In genomic region chr17:76132574-76133338, GRCh38 we compare ENCODE assay signal across 13 cellular contexts. TPM values are rescaled to one million over a fixed set of nuclear protein-coding genes. Genes with fewer than 3 reads are reported as not detected.
DNase-seq lines count a peak whose midpoint lies in the region; ATAC-seq and TF ChIP-seq lines count a peak whose summit lies in the region.
"Had no signal": no experiment of that assay in that cellular context is flagged by ENCODE, and none has a peak within 500 bp of the region (broad histone marks: within the 10 kb centered on the region; RNA-seq: fewer than 3 reads in every experiment).

No MANE protein-coding gene starts in this region.

- TF ChIP-seq POLR2A in body of pancreas (IDR thresholded peaks at IDR 0.05), result peak in 2 of 3 donors; percentile 44 to 48

- peaks cover 0 to 3% of the 10 kb centered on the region in 2 donors for H3K27me3 ChIP-seq in body of pancreas
- H3K27me3 ChIP-seq in left lung, result peaks cover 11 to 32% of the 10 kb centered on the region in 2 donors

- whole genome bisulfite sequencing in body of pancreas, 2 donors, result 12 to 45% methylated on average over 3 to 16 of the region's 21 CpGs

- H3K36me3 ChIP-seq in body of pancreas (replicated peaks in 1 of 2; ENCODE audit: insufficient read depth in 1 of 2, low read depth in 2 of 2), result no peaks in the 10 kb centered on the region
- no peaks in the 10 kb centered on the region for H3K36me3 ChIP-seq in left lung

- H3K4me1 ChIP-seq in body of pancreas (peaks cover 8% of the 10 kb centered on the region), left lung (peaks cover 0 to 12% of the 10 kb centered on the region in 2 donors)

- H3K4me3 ChIP-seq in body of pancreas, result no peak overlapping the region
- peak overlapping the region in 1 of 2 donors; percentile 6 for H3K4me3 ChIP-seq in left lung

- peak overlapping the region; percentile 54 to 72 (median 64) for H3K27ac ChIP-seq in body of pancreas
- no peak overlapping the region for H3K27ac ChIP-seq in left lung

- ATAC-seq in body of pancreas, result peak; percentile 85
- peak; percentile 96 for ATAC-seq in left lung
- no peak for ATAC-seq in SK-N-SH treated with all-trans-retinoic acid at 6 μM for 48 hours
- ATAC-seq in GM21447 (IDR thresholded peaks at IDR 0.05; ENCODE audit: unreplicated experiment), result no peak

- H3K9me3 ChIP-seq in body of pancreas (no peaks in the 10 kb centered on the region), left lung (no peaks in the 10 kb centered on the region)

- DNase-seq in COLO668 (lab: John Stamatoyannopoulos, UW; ENCODE audit: unreplicated experiment) (peak; percentile 94), NCI-H1417 treated with DMSO at 0.1 percent for 48 hours (lab: John Stamatoyannopoulos, UW) (peak; percentile 56), body of pancreas (peak; percentile 68 to 83 (median 76)), left lung (peak; percentile 81 to 86), GOT3 (lab: John Stamatoyannopoulos, UW) (no peak), amniotic stem cell (lab: John Stamatoyannopoulos, UW) (no peak)
- DNase-seq: activated CD4-positive, alpha-beta T cell treated with anti-CD3 and anti-CD28 coated beads for 4 hours; activated naive CD4-positive, alpha-beta T cell; cortex of kidney; hypothalamus; SHP77 had no signal

- intact Hi-C loops in body of pancreas (cut with DNase I) (no loop called here), left lung (cut with DNase I) (no loop called here)

- TF ChIP-seq CTCF in body of pancreas (IDR thresholded peaks at IDR 0.05) (peak in 4 of 7 experiments; percentile 10 to 32 (median 23)), left lung (IDR thresholded peaks at IDR 0.05) (no peak)

TF ChIP-seq in SK-N-SH treated with all-trans-retinoic acid at 6 μM for 48 hours, 23 proteins besides CTCF, POLR2A, EP300 and RAD21:
- TF ChIP-seq RARB (CRISPR knock-in tag; IDR thresholded peaks at IDR 0.05), result no peak
- TF ChIP-seq ESRRG (CRISPR knock-in tag; IDR thresholded peaks at IDR 0.05), result no peak
- TF ChIP-seq ISL1 (CRISPR knock-in tag; IDR thresholded peaks at IDR 0.05), result no peak
- no peak for TF ChIP-seq ARNTL (CRISPR knock-in tag; IDR thresholded peaks at IDR 0.05; ENCODE audit: borderline replicate concordance, low read depth)
- no peak for TF ChIP-seq ZNF565 (CRISPR knock-in tag; conservative IDR thresholded peaks at IDR 0.05; ENCODE audit: low read depth)
- no peak for TF ChIP-seq CREB5 (CRISPR knock-in tag; IDR thresholded peaks at IDR 0.05; ENCODE audit: low read depth)
- TF ChIP-seq BACH2 (CRISPR knock-in tag; IDR thresholded peaks at IDR 0.05; ENCODE audit: borderline replicate concordance), result no peak
- TF ChIP-seq PPARA (CRISPR knock-in tag; IDR thresholded peaks at IDR 0.05; ENCODE audit: borderline replicate concordance), result no peak
- TF ChIP-seq GLIS3 (CRISPR knock-in tag; IDR thresholded peaks at IDR 0.05), result no peak
- no peak for TF ChIP-seq TSHZ2 (CRISPR knock-in tag; IDR thresholded peaks at IDR 0.05)
- no peak for TF ChIP-seq ZFP3 (CRISPR knock-in tag; IDR thresholded peaks at IDR 0.05)

RNA-seq across cellular contexts. Expression of gene FOXJ1, which starts 8.3 kb away (rescaled TPM):
- total RNA-seq in body of pancreas (1 to 10 TPM in 1 of 2 donors, under 1 TPM in 1; 0.33 to 3.4 TPM), left lung (10 to 100 TPM in 1 of 2 donors, 1 to 10 TPM in 1; 7.7 to 15.9 TPM)

RNA-seq across cellular contexts. Expression of gene EXOC7, which starts 29.2 kb away (rescaled TPM):
- total RNA-seq in body of pancreas, result 10 to 100 TPM; 53.2 to 73.2 TPM
- total RNA-seq in left lung, result 100 to 1,000 TPM; 114 to 123 TPM

RNA-seq across cellular contexts. Expression of gene ZACN, which starts 53.8 kb away (rescaled TPM):
- total RNA-seq in body of pancreas, result not detected
- under 1 TPM in 1 of 2 donors, not detected in 1; 0.12 TPM for total RNA-seq in left lung

RNA-seq across cellular contexts. Expression of gene GALR2, which starts 58.2 kb away (rescaled TPM):
- total RNA-seq in body of pancreas (under 1 TPM in 1 of 2 donors, not detected in 1; 0.52 TPM), left lung (under 1 TPM in 1 of 2 donors, not detected in 1; 0.23 TPM)

Comparison
In these comparisons a context has a peak if more than half of its experiments do, and no peak if none do; other contexts are left out.
1. DNase-seq: peak in COLO668 (single experiment), NCI-H1417 treated with DMSO at 0.1 percent for 48 hours (single experiment), body of pancreas (4 of 4) and left lung (2 of 2); none in GOT3 (single experiment) and amniotic stem cell (single experiment).
2. ATAC-seq: peak in body of pancreas (single experiment) and left lung (single experiment); none in SK-N-SH treated with all-trans-retinoic acid at 6 μM for 48 hours (single experiment) and GM21447 (single experiment).
3. H3K27ac ChIP-seq: peak in body of pancreas (4 of 4); none in left lung (0 of 2).
4. CTCF ChIP-seq: peak in body of pancreas (4 of 7); none in left lung (0 of 2).